Comparison of ENCODE assay signal across 13 cellular contexts in genomic region chrX:47215291-47215900, GRCh38. TPM values are rescaled to one million over a fixed set of nuclear protein-coding genes. Genes with fewer than 3 reads are reported as not detected.
DNase-seq lines count a peak whose midpoint lies in the region; ATAC-seq and TF ChIP-seq lines count a peak whose summit lies in the region.
"Had no signal": no experiment of that assay in that cellular context is flagged by ENCODE, and none has a peak within 500 bp of the region (broad histone marks: within the 10 kb centered on the region; RNA-seq: fewer than 3 reads in every experiment).

No MANE protein-coding gene starts in this region.

- DNase-seq in CD14-positive monocyte (ENCODE audit: low spot score) (no peak), Calu3 (no peak), chondrocyte (ENCODE audit: low spot score) (peak; percentile 77), natural killer cell (no peak), RPMI8226 (no peak)
- DNase-seq: activated CD8-positive, alpha-beta T cell treated with anti-CD3 and anti-CD28 coated beads, Interleukin-2, amount 10 ng/mL, durations not matched to agents 7 days and 5 days; activated gamma-delta T cell treated with Interleukin-2 at 50 U/mL for 16 hours; IMR-90; NCI-H526 treated with DMSO at 0.1 percent for 48 hours; PC-3 had no signal

- no peak overlapping the region for H3K4me3 Mint-ChIP-seq in CD14-positive monocyte
- H3K4me3 Mint-ChIP-seq in Calu3 (ENCODE audit: low read depth, unreplicated experiment) = no peak overlapping the region
- H3K4me3 Mint-ChIP-seq in chondrocyte (ENCODE audit: unreplicated experiment) = no peak overlapping the region
- H3K4me3 Mint-ChIP-seq in natural killer cell = no peak overlapping the region
- H3K4me3 Mint-ChIP-seq: activated CD8-positive, alpha-beta T cell treated with anti-CD3 and anti-CD28 coated beads, Interleukin-2, amount 10 ng/mL, durations not matched to agents 7 days and 5 days had no signal

- no peak for TF ChIP-seq CTCF in CD14-positive monocyte (IDR thresholded peaks at IDR 0.05)
- TF ChIP-seq CTCF in Calu3 (IDR thresholded peaks at IDR 0.05; ENCODE audit: unreplicated experiment) = no peak
- TF ChIP-seq CTCF in chondrocyte (IDR thresholded peaks at IDR 0.05) = no peak
- TF ChIP-seq CTCF in natural killer cell (IDR thresholded peaks at IDR 0.05) = no peak

- H3K9me3 Mint-ChIP-seq in CD14-positive monocyte (peaks cover 0 to 11% (median 0%) of the 10 kb centered on the region in 7 donors), Calu3 (ENCODE audit: low read depth, unreplicated experiment) (no peaks in the 10 kb centered on the region), chondrocyte (ENCODE audit: low read depth) (no peaks in the 10 kb centered on the region), natural killer cell (no peaks in the 10 kb centered on the region)

- no TSS peak for BruUV-seq in Calu3 (replicated peaks; lab: Mats Ljungman, UMichigan)

- ATAC-seq in natural killer cell (no peak), HG03135 (IDR thresholded peaks at IDR 0.05; ENCODE audit: unreplicated experiment) (no peak), HG03342 (IDR thresholded peaks at IDR 0.05; ENCODE audit: unreplicated experiment) (no peak)
- ATAC-seq: activated CD8-positive, alpha-beta T cell treated with anti-CD3 and anti-CD28 coated beads, Interleukin-2, amount 10 ng/mL, durations not matched to agents 7 days and 5 days; body of pancreas; PC-3 had no signal

- intact Hi-C loops in CD14-positive monocyte (cut with micrococcal nuclease) = no loop called here
- intact Hi-C loops in Calu3 (cut with micrococcal nuclease; ENCODE audit: unreplicated experiment) = no loop called here
- intact Hi-C loops in natural killer cell (cut with micrococcal nuclease) = loop anchor here (5.0 to 10.0 kb wide), 2 partner anchors 147 to 439 kb away; partner anchors contain the start of genes ELK1 and UXT

- CTCF ChIA-PET in Calu3 (lab: Charles Lee) = no interaction called here

- peak overlapping the region in 6 of 7 donors; percentile 4 to 99 (median 66) for H3K27ac Mint-ChIP-seq in CD14-positive monocyte
- peak overlapping the region; percentile 10 for H3K27ac Mint-ChIP-seq in Calu3 (ENCODE audit: unreplicated experiment)
- peak overlapping the region; percentile 97 for H3K27ac Mint-ChIP-seq in chondrocyte (ENCODE audit: unreplicated experiment)
- peak overlapping the region; percentile 61 to 95 for H3K27ac Mint-ChIP-seq in natural killer cell

- peaks cover 28% of the 10 kb centered on the region for H3K4me1 Mint-ChIP-seq in CD14-positive monocyte
- peaks cover 32% of the 10 kb centered on the region for H3K4me1 Mint-ChIP-seq in Calu3 (ENCODE audit: low read depth, unreplicated experiment)
- H3K4me1 Mint-ChIP-seq in chondrocyte (ENCODE audit: low read depth) = peaks cover 49% of the 10 kb centered on the region
- peaks cover 29 to 33% of the 10 kb centered on the region in 2 donors for H3K4me1 Mint-ChIP-seq in natural killer cell

- H3K36me3 Mint-ChIP-seq in CD14-positive monocyte (peaks cover 60 to 67% of the 10 kb centered on the region in 2 donors), Calu3 (ENCODE audit: insufficient read depth, unreplicated experiment) (peaks cover 62% of the 10 kb centered on the region), chondrocyte (ENCODE audit: low read depth) (peaks cover 49% of the 10 kb centered on the region), natural killer cell (no peaks in the 10 kb centered on the region)

- peaks cover 0 to 19% (median 0%) of the 10 kb centered on the region in 3 donors for H3K27me3 Mint-ChIP-seq in CD14-positive monocyte (ENCODE audit: low read depth in 3 of 3)
- H3K27me3 Mint-ChIP-seq in Calu3 (ENCODE audit: unreplicated experiment) = no peaks in the 10 kb centered on the region
- no peaks in the 10 kb centered on the region for H3K27me3 Mint-ChIP-seq in chondrocyte (ENCODE audit: low read depth)
- no peaks in the 10 kb centered on the region for H3K27me3 Mint-ChIP-seq in natural killer cell (ENCODE audit: low read depth in 2 of 2)

RNA-seq across cellular contexts. Expression of gene CDK16, which starts 3.1 kb away (rescaled TPM):
- polyA plus RNA-seq in CD14-positive monocyte = 10 to 100 TPM in 1 of 2 donors, 1 to 10 TPM in 1; 7.3 to 14.1 TPM
- 148 and 154 TPM in 2 replicates for total RNA-seq in Calu3 (2022)
- 172 to 183 TPM (median 179 TPM) in 3 replicates for total RNA-seq in chondrocyte
- total RNA-seq in natural killer cell = 100 to 1,000 TPM; 112 to 140 (median 126) TPM

RNA-seq across cellular contexts. Expression of gene USP11, which starts 17.4 kb away (rescaled TPM):
- 1 to 10 TPM; 6.7 to 8.8 TPM for polyA plus RNA-seq in CD14-positive monocyte
- total RNA-seq in Calu3 (2022) (72.0 and 84.2 TPM in 2 replicates), chondrocyte (151 to 189 TPM (median 157 TPM) in 3 replicates), natural killer cell (100 to 1,000 TPM; 107 to 131 (median 108) TPM)

RNA-seq across cellular contexts. Expression of gene UBA1, which starts 21.8 kb away (rescaled TPM):
- 100 to 1,000 TPM; 125 to 150 TPM for polyA plus RNA-seq in CD14-positive monocyte
- 234 and 240 TPM in 2 replicates for total RNA-seq in Calu3 (2022)
- total RNA-seq in chondrocyte = 299 to 312 TPM (median 311 TPM) in 3 replicates
- total RNA-seq in natural killer cell = 100 to 1,000 TPM; 118 to 168 (median 120) TPM

Comparison
In these comparisons a context has a peak if more than half of its experiments do, and no peak if none do; other contexts are left out.
1. H3K27ac Mint-ChIP-seq: peak in every context shown above with its lines; median percentile 97 in chondrocyte; 78 in natural killer cell; 66 in CD14-positive monocyte; 10 in Calu3.